ENCODE assay signal across 8 cellular contexts in the genomic region with DNA sequence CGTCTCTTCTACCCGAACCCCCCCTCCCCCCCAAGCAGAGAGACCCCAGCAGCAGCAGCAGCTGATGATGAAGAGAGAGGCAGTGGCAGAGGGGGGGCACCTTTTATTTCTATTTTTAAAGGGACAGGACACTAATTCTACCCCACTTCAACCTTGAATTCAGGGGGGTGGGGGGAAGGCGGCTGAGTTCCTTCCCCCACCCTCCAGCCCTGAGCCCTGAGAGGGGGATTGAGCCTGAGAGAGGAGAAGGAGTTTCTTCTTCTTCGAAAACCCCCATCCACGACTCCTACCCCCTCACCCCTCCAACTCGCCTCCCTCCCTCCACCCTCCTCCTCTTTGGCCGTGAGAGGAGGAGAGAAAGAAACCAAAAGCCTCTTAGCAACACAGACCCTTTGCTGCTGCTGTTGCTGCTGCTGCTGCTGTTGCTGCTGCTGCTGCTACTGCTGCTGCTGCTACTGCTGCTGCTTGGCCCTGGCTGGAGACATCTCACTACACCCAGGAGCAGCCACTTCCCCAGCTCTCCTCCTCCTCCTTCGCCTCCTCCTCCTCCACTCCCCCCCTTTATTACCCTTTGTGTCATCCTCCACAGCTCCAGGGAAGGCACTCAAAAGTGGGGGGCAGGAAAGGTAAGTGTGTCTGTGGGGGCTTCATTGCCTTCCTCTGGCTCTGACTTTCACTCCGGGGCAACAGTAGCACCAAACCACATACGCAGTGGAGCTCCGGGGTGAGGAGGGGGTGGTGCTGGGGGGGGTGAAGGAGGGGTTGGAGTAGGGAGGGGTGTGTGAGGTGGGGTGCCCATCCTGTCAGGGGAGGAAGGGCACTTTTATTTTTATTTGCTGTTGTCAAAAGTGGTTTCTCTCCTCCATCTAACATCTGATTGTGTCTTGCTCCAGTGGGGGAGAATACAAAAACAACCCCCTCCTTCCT. TPM values are rescaled to one million over a fixed set of nuclear protein-coding genes. Genes with fewer than 3 reads are reported as not detected.
A peak's percentile ranks its signal among the peaks of the same experiment; 100 is the strongest.
DNase-seq lines count a peak whose midpoint lies in the region; ATAC-seq, FAIRE-seq and TF ChIP-seq lines count a peak whose summit lies in the region.

Gene MBD5 (plus strand): TSS at position 33 of the 927 bp plus-strand sequence.

- H3K27me3 ChIP-seq in HUES48 (ENCODE audit: control insufficient read depth, insufficient read depth, low read length) (no peaks in the 10 kb centered on the region), bronchial epithelial cell (ENCODE audit: control insufficient read depth, insufficient read depth, low read length) (no peaks in the 10 kb centered on the region)

- peak within 1 kb of the TSS; percentile 92 for H3K27ac ChIP-seq in HUES48 (ENCODE audit: low read depth, low read length)
- H3K27ac ChIP-seq in kidney (ENCODE audit: low read depth in 2 of 2, low read length in 2 of 2) = peak within 1 kb of the TSS; percentile 96

- FAIRE-seq in bronchial epithelial cell (lab: Jason Lieb, UNC) = no peak
- no peak for FAIRE-seq in kidney (lab: Jason Lieb, UNC)

- peak within 1 kb of the TSS; percentile 99 for H3K27ac Mint-ChIP-seq in T-helper 1 cell treated with Interleukin-12 subunit alpha and Interleukin-12 subunit beta and Interleukin-4 antibody, amounts not matched to agents 30 μg/mL and 1 μg/mL, for 36 hours

- DNase-seq in Daoy (ENCODE audit: low read depth) (peak; percentile 30), bronchial epithelial cell (ENCODE audit: low read depth) (no peak), kidney (peak; percentile 83)
- peak; percentile 28 to 42 for DNase-seq in stimulated activated CD4-positive, alpha-beta T cell treated with anti-CD3 and anti-CD28 coated beads, Interleukin-1b, Interleukin-23, amount 100 ng/mL, for 4 hours (ENCODE audit: low read depth in 2 of 2)

- H3K9me3 ChIP-seq in HUES48 (ENCODE audit: control insufficient read depth, insufficient read depth, low read length) = no peaks in the 10 kb centered on the region
- no peaks in the 10 kb centered on the region for H3K9me3 ChIP-seq in kidney (ENCODE audit: control insufficient read depth in 1 of 2, low read length in 2 of 2)

- H3K4me3 ChIP-seq in HUES48 (ENCODE audit: low read depth, low read length) (peak within 1 kb of the TSS; percentile 97), bronchial epithelial cell (ENCODE audit: low read depth, low read length) (peak within 1 kb of the TSS; percentile 90), kidney (ENCODE audit: low read length in 2 of 2) (peak within 1 kb of the TSS; percentile 83 to 100)

- H3K9ac ChIP-seq in HUES48 (ENCODE audit: low read depth, low read length) = peak within 1 kb of the TSS; percentile 79
- peak within 1 kb of the TSS; percentile 86 to 96 for H3K9ac ChIP-seq in kidney (ENCODE audit: low read length in 2 of 2)

- H3K36me3 Mint-ChIP-seq in T-helper 1 cell treated with Interleukin-12 subunit alpha and Interleukin-12 subunit beta and Interleukin-4 antibody, amounts not matched to agents 30 μg/mL and 1 μg/mL, for 36 hours (ENCODE audit: low read depth) = peaks cover 7% of the 10 kb centered on the region

- peaks cover 18% of the 10 kb centered on the region; the same call in 1 of the 2 replicates for H3K4me1 ChIP-seq in HUES48 (ENCODE audit: control insufficient read depth, insufficient read depth, low read length)
- peaks cover 2 to 13% of the 10 kb centered on the region in 2 donors for H3K4me1 ChIP-seq in kidney (ENCODE audit: control insufficient read depth in 1 of 2, insufficient read depth in 1 of 2, low read depth in 1 of 2, low read length in 2 of 2)

- intact Hi-C loops in kidney (cut with DNase I) = no loop called here

- H3K9me3 Mint-ChIP-seq in T-helper 1 cell treated with Interleukin-12 subunit alpha and Interleukin-12 subunit beta and Interleukin-4 antibody, amounts not matched to agents 30 μg/mL and 1 μg/mL, for 36 hours = no peaks in the 10 kb centered on the region

- TF ChIP-seq CTCF in bronchial epithelial cell (IDR thresholded peaks at IDR 0.05; ENCODE audit: insufficient read depth, low read length, severe bottlenecking) (no peak), kidney (IDR thresholded peaks at IDR 0.05; ENCODE audit: borderline replicate concordance, extremely low read depth, insufficient read depth) (no peak)

- H3K4me1 Mint-ChIP-seq in T-helper 1 cell treated with Interleukin-12 subunit alpha and Interleukin-12 subunit beta and Interleukin-4 antibody, amounts not matched to agents 30 μg/mL and 1 μg/mL, for 36 hours (ENCODE audit: low read depth) = peaks cover 35% of the 10 kb centered on the region

- ATAC-seq in GM21390 (IDR thresholded peaks at IDR 0.05; ENCODE audit: unreplicated experiment) = peak; percentile 41
- no peak for ATAC-seq in GM18519 (IDR thresholded peaks at IDR 0.05; ENCODE audit: low FRiP score, unreplicated experiment)

- no peaks in the 10 kb centered on the region for H3K36me3 ChIP-seq in HUES48 (ENCODE audit: control insufficient read depth, insufficient read depth, low read length)
- H3K36me3 ChIP-seq in bronchial epithelial cell (ENCODE audit: control insufficient read depth, insufficient read depth, low read length) = no peaks in the 10 kb centered on the region
- no peaks in the 10 kb centered on the region for H3K36me3 ChIP-seq in kidney (ENCODE audit: control insufficient read depth in 1 of 2, insufficient read depth in 2 of 2, low read length in 2 of 2)

- no peaks in the 10 kb centered on the region for H3K27me3 Mint-ChIP-seq in T-helper 1 cell treated with Interleukin-12 subunit alpha and Interleukin-12 subunit beta and Interleukin-4 antibody, amounts not matched to agents 30 μg/mL and 1 μg/mL, for 36 hours (ENCODE audit: low read depth)

- H3K4me3 Mint-ChIP-seq in T-helper 1 cell treated with Interleukin-12 subunit alpha and Interleukin-12 subunit beta and Interleukin-4 antibody, amounts not matched to agents 30 μg/mL and 1 μg/mL, for 36 hours = peak within 1 kb of the TSS; percentile 100

RNA-seq across cellular contexts. Expression of gene MBD5, which starts in this region (rescaled TPM):
- total RNA-seq in Daoy (2014; rRNA removed; shearing (Covaris generic)) = 2.9 and 5.1 TPM in 2 replicates
- total RNA-seq in bronchial epithelial cell = 5.3 and 9.5 TPM in 2 replicates
- 66.8 TPM for total RNA-seq in kidney
- polyA plus RNA-seq in kidney (ENCODE audit: insufficient read depth, low read depth, low replicate concordance) = 6.9 TPM
